Comparison of ENCODE assay signal across 20 cellular contexts in the genomic region with DNA sequence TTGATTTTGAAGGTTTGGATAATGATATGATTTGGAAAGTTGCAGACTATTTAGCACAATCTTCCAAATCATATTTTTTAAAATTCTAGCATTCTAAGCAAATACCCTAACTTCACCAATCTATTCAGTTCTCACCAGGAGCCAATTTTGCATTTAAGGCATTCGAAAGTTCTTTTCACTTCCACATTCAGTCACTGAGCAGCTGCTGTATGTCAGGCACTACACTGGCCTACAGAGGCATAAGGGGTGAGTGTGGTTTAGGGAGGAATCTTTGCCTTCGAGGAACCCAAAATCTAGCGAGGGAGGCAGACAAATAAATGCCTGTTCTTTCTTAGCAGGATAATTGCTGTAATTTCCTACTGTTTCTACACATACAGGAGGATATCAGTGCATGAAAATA. TPM values are rescaled to one million over a fixed set of nuclear protein-coding genes. Genes with fewer than 3 reads are reported as not detected.
DNase-seq lines count a peak whose midpoint lies in the region; ATAC-seq, FAIRE-seq and TF ChIP-seq lines count a peak whose summit lies in the region.
"Had no signal": no experiment of that assay in that cellular context is flagged by ENCODE, and none has a peak within 500 bp of the region (broad histone marks: within the 10 kb centered on the region; RNA-seq: fewer than 3 reads in every experiment).

No MANE protein-coding gene starts in this region.

- TF ChIP-seq CTCF in breast epithelium (IDR thresholded peaks at IDR 0.05): no peak

- TF ChIP-seq POLR2A in breast epithelium (IDR thresholded peaks at IDR 0.05): no peak

- H3K4me1 ChIP-seq in breast epithelium: no peaks in the 10 kb centered on the region
- H3K4me1 ChIP-seq: BE2C, prostate gland, thyroid gland had no signal

- no peaks in the 10 kb centered on the region for H3K36me3 ChIP-seq in breast epithelium
- H3K36me3 ChIP-seq: BE2C, prostate gland, thyroid gland had no signal

- H3K9me3 ChIP-seq in breast epithelium: no peaks in the 10 kb centered on the region
- H3K9me3 ChIP-seq: BE2C, prostate gland, SK-N-SH, thyroid gland had no signal

- no peaks in the 10 kb centered on the region for H3K27me3 ChIP-seq in breast epithelium
- H3K27me3 ChIP-seq: BE2C, thyroid gland had no signal

- intact Hi-C loops in breast epithelium (cut with DNase I; ENCODE audit: low total_unique reads): no loop called here

- no peak overlapping the region for H3K27ac ChIP-seq in breast epithelium
- H3K27ac ChIP-seq: dorsolateral prefrontal cortex, prostate gland, thyroid gland had no signal

- DNase-seq in breast epithelium (ENCODE audit: low spot score in 2 of 2) (no peak), NCI-H1048 (lab: John Stamatoyannopoulos, UW) (no peak)
- DNase-seq: activated naive CD8-positive, alpha-beta T cell treated with anti-CD3 and anti-CD28 coated beads, Interleukin-2, amount 10 ng/mL, durations not matched to agents 7 days and 5 days; activated T-cell treated with anti-CD3 and anti-CD28 coated beads, Interleukin-2, amount 50 U/mL, for 4 hours; BE2C; dorsolateral prefrontal cortex; IMR-90; naive thymus-derived CD8-positive, alpha-beta T cell; NCI-H1092 treated with DMSO at 0.1 percent for 48 hours; SK-N-SH; thyroid gland had no signal

- H3K4me3 ChIP-seq in breast epithelium: no peak overlapping the region
- H3K4me3 ChIP-seq: dorsolateral prefrontal cortex, prostate gland, thyroid gland had no signal

- peak; percentile 72 for FAIRE-seq in islet of Langerhans (lab: Jason Lieb, UNC)
- FAIRE-seq: TTC549 had no signal

- ATAC-seq in GM19395 (IDR thresholded peaks at IDR 0.05; ENCODE audit: unreplicated experiment) (peak; percentile 91), HG02623 (IDR thresholded peaks at IDR 0.05; ENCODE audit: unreplicated experiment) (peak; percentile 60), HG03432 (IDR thresholded peaks at IDR 0.05; ENCODE audit: unreplicated experiment) (peak; percentile 86), HG02588 (IDR thresholded peaks at IDR 0.05; ENCODE audit: unreplicated experiment) (no peak)
- ATAC-seq: activated T-cell treated with anti-CD3 and anti-CD28 coated beads, Interleukin-2, amount 50 U/mL, for 4 hours; esophagus mucosa; naive thymus-derived CD8-positive, alpha-beta T cell; stimulated activated effector memory CD8-positive, alpha-beta T cell treated with anti-CD3 and anti-CD28 coated beads, Interleukin-12 subunit alpha, Interleukin-12 subunit beta, amount 100 ng/mL, for 72 hours had no signal

RNA-seq across cellular contexts. Expression of a gene that starts 10.7 kb away (rescaled TPM):
- not detected for total RNA-seq in breast epithelium
- total RNA-seq: activated naive CD8-positive, alpha-beta T cell treated with anti-CD3 and anti-CD28 coated beads, Interleukin-2, amount 10 ng/mL, durations not matched to agents 7 days and 5 days; activated T-cell treated with anti-CD3 and anti-CD28 coated beads, Interleukin-2, amount 50 U/mL, for 4 hours; esophagus mucosa; IMR-90; naive thymus-derived CD8-positive, alpha-beta T cell; prostate gland; thyroid gland had no signal

RNA-seq across cellular contexts. Expression of a gene that starts 50.6 kb away (rescaled TPM):
- 1 to 10 TPM in 2 of 3 donors, not detected in 1; 1.6 to 1.9 TPM for total RNA-seq in breast epithelium
- total RNA-seq: activated naive CD8-positive, alpha-beta T cell treated with anti-CD3 and anti-CD28 coated beads, Interleukin-2, amount 10 ng/mL, durations not matched to agents 7 days and 5 days; activated T-cell treated with anti-CD3 and anti-CD28 coated beads, Interleukin-2, amount 50 U/mL, for 4 hours; IMR-90; naive thymus-derived CD8-positive, alpha-beta T cell had no signal

RNA-seq across cellular contexts. Expression of a gene that starts 58.3 kb away (rescaled TPM):
- total RNA-seq in breast epithelium: 100 to 1,000 TPM in 2 of 3 donors, 10 to 100 TPM in 1; 87.2 to 179 (median 145) TPM
